ENCODE assay signal across 10 cellular contexts in genomic region chr10:110681023-110681681, GRCh38. TPM values are rescaled to one million over a fixed set of nuclear protein-coding genes. Genes with fewer than 3 reads are reported as not detected.
DNase-seq lines count a peak whose midpoint lies in the region; ATAC-seq, FAIRE-seq and TF ChIP-seq lines count a peak whose summit lies in the region.
"Had no signal": no experiment of that assay in that cellular context is flagged by ENCODE, and none has a peak within 500 bp of the region (broad histone marks: within the 10 kb centered on the region; RNA-seq: fewer than 3 reads in every experiment).

No MANE protein-coding gene starts in this region.

- peak; percentile 64 for TF ChIP-seq RAD21 in Ishikawa (IDR thresholded peaks at IDR 0.05; ENCODE audit: low read depth)

- TF ChIP-seq CTCF in gastrocnemius medialis (IDR thresholded peaks at IDR 0.05 in 4 of 5, conservative IDR thresholded peaks at IDR 0.05 in 1 of 5), result peak; percentile 32 to 76 (median 58)

- FAIRE-seq in G401.6 (lab: Jason Lieb, UNC), result peak; percentile 84

- TF ChIP-seq POLR2A in gastrocnemius medialis (IDR thresholded peaks at IDR 0.05), result no peak

- TF ChIP-seq EP300 in Ishikawa (IDR thresholded peaks at IDR 0.05; ENCODE audit: borderline replicate concordance), result no peak

- H3K4me3 ChIP-seq in gastrocnemius medialis, result no peak overlapping the region

- no peaks in the 10 kb centered on the region for H3K9me3 ChIP-seq in gastrocnemius medialis
- H3K9me3 ChIP-seq: neutrophil had no signal

- H3K27ac ChIP-seq in gastrocnemius medialis, result peak overlapping the region; percentile 81 to 88 (median 84)
- H3K27ac ChIP-seq: neutrophil, VCaP had no signal

- H3K4me1 ChIP-seq in gastrocnemius medialis, result peaks cover 23 to 28% of the 10 kb centered on the region in 2 donors

- in situ Hi-C loops in gastrocnemius medialis (cut with MboI; ENCODE audit: low sequenced_read_pairs in 4 of 4), result no loop called here

- intact Hi-C loops in gastrocnemius medialis (cut with DNase I; ENCODE audit: low total_unique reads), result loop anchor here (5.0 kb wide), 1 partner anchor 96 kb away; no protein-coding TSS in a partner anchor

- H3K27me3 ChIP-seq in gastrocnemius medialis, result no peaks in the 10 kb centered on the region
- H3K27me3 ChIP-seq: neutrophil had no signal

- ATAC-seq in gastrocnemius medialis (peak; percentile 51 to 52), GM21381 (IDR thresholded peaks at IDR 0.05; ENCODE audit: unreplicated experiment) (no peak)

- H3K36me3 ChIP-seq in gastrocnemius medialis, result no peaks in the 10 kb centered on the region
- H3K36me3 ChIP-seq: neutrophil had no signal

- peak; percentile 55 for DNase-seq in activated CD4-positive, alpha-beta T cell treated with anti-CD3 and anti-CD28 coated beads for 48 hours
- DNase-seq in globus pallidus (ENCODE audit: low spot score) (peak; percentile 20), gastrocnemius medialis (peak in 1 of 2 donors; percentile 56), NCI-H2196 (lab: John Stamatoyannopoulos, UW; ENCODE audit: unreplicated experiment) (no peak)
- no peak for DNase-seq in central memory CD4-positive, alpha-beta T cell

TF ChIP-seq in Ishikawa, 13 proteins besides CTCF, POLR2A, EP300 and RAD21:
- TF ChIP-seq, protein P1, sequence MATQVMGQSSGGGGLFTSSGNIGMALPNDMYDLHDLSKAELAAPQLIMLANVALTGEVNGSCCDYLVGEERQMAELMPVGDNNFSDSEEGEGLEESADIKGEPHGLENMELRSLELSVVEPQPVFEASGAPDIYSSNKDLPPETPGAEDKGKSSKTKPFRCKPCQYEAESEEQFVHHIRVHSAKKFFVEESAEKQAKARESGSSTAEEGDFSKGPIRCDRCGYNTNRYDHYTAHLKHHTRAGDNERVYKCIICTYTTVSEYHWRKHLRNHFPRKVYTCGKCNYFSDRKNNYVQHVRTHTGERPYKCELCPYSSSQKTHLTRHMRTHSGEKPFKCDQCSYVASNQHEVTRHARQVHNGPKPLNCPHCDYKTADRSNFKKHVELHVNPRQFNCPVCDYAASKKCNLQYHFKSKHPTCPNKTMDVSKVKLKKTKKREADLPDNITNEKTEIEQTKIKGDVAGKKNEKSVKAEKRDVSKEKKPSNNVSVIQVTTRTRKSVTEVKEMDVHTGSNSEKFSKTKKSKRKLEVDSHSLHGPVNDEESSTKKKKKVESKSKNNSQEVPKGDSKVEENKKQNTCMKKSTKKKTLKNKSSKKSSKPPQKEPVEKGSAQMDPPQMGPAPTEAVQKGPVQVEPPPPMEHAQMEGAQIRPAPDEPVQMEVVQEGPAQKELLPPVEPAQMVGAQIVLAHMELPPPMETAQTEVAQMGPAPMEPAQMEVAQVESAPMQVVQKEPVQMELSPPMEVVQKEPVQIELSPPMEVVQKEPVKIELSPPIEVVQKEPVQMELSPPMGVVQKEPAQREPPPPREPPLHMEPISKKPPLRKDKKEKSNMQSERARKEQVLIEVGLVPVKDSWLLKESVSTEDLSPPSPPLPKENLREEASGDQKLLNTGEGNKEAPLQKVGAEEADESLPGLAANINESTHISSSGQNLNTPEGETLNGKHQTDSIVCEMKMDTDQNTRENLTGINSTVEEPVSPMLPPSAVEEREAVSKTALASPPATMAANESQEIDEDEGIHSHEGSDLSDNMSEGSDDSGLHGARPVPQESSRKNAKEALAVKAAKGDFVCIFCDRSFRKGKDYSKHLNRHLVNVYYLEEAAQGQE (IDR thresholded peaks at IDR 0.05; ENCODE audit: low read depth), result no peak
- TF ChIP-seq TEAD4 (IDR thresholded peaks at IDR 0.05), result peak; percentile 63; the same call in 1 of the 2 replicates
TF ChIP-seq in Ishikawa: peak in this region for 1.

RNA-seq across cellular contexts. Expression of gene RBM20, which starts 37.0 kb away (rescaled TPM):
- 10 to 100 TPM in 2 of 4 donors, 1 to 10 TPM in 2; 7.4 to 18.4 (median 10.2) TPM for total RNA-seq in gastrocnemius medialis

Comparison
In these comparisons a context has a peak if more than half of its experiments do, and no peak if none do; other contexts are left out.
1. DNase-seq: peak in activated CD4-positive, alpha-beta T cell treated with anti-CD3 and anti-CD28 coated beads for 48 hours (single experiment) and globus pallidus (single experiment); none in central memory CD4-positive, alpha-beta T cell (single experiment) and NCI-H2196 (single experiment).